12 cellular contexts compared by ENCODE assay signal in the genomic region with DNA sequence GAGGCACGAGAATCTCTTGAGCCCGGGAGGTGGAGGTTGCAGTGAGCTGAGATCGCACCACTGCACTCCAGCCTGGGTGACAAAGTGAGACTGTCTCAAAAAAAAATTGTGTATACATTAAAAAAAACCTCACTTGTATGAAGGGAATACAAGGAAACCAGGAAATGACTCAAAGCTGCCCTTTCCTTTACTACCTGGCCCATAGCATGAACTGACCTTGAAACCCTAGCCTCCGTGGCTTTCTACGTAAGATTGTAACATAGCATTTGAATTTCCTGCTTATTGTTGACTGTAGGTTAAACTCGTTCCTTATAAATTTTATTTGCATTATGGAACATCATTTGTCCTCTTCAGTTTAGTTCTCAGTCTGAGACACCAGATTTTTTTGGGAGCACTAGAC. TPM values are rescaled to one million over a fixed set of nuclear protein-coding genes. Genes with fewer than 3 reads are reported as not detected.
DNase-seq lines count a peak whose midpoint lies in the region; ATAC-seq, FAIRE-seq and TF ChIP-seq lines count a peak whose summit lies in the region.
"Had no signal": no experiment of that assay in that cellular context is flagged by ENCODE, and none has a peak within 500 bp of the region (broad histone marks: within the 10 kb centered on the region; RNA-seq: fewer than 3 reads in every experiment).

No MANE protein-coding gene starts in this region.

- intact Hi-C loops in HCT116 (cut with micrococcal nuclease) (loop anchor here (10.0 kb wide), 1 partner anchor 401 kb away; no protein-coding TSS in a partner anchor), left lung (cut with DNase I) (no loop called here), adrenal gland (cut with DNase I) (no loop called here)

- H3K9me3 Mint-ChIP-seq in activated CD8-positive, alpha-beta T cell treated with anti-CD3 and anti-CD28 coated beads, Interleukin-2, amount 10 ng/mL, durations not matched to agents 7 days and 5 days (ENCODE audit: insufficient read depth) = no peaks in the 10 kb centered on the region
- no peaks in the 10 kb centered on the region for H3K9me3 Mint-ChIP-seq in immature natural killer cell

- H3K27ac Mint-ChIP-seq in activated CD8-positive, alpha-beta T cell treated with anti-CD3 and anti-CD28 coated beads, Interleukin-2, amount 10 ng/mL, durations not matched to agents 7 days and 5 days = peak overlapping the region; percentile 41
- H3K27ac Mint-ChIP-seq in immature natural killer cell = peak overlapping the region in 1 of 6 donors; percentile 1

- peak in 1 of 2 experiments; percentile 19; a peak in 1 of 5 replicates for TF ChIP-seq EP300 in A549 (IDR thresholded peaks at IDR 0.05)

- FAIRE-seq in A549 (lab: Jason Lieb, UNC) = no peak
- FAIRE-seq: endometrium had no signal

- TF ChIP-seq RAD21 in A549 (conservative IDR thresholded peaks at IDR 0.05 in 1 of 2, IDR thresholded peaks at IDR 0.05 in 1 of 2) (no peak), HCT116 (IDR thresholded peaks at IDR 0.05; ENCODE audit: low read depth) (no peak)

- peak overlapping the region; percentile 89 to 90 for H3K27ac ChIP-seq in A549
- H3K27ac ChIP-seq in HCT116 (ENCODE audit: low read depth, low read length) = peak overlapping the region; percentile 57
- H3K27ac ChIP-seq in left lung = peak overlapping the region; percentile 46 to 60
- H3K27ac ChIP-seq in adrenal gland = no peak overlapping the region
- H3K27ac ChIP-seq: BLaER1 had no signal

- H3K4me1 Mint-ChIP-seq in activated CD8-positive, alpha-beta T cell treated with anti-CD3 and anti-CD28 coated beads, Interleukin-2, amount 10 ng/mL, durations not matched to agents 7 days and 5 days (ENCODE audit: low read depth) = peaks cover 68% of the 10 kb centered on the region
- peaks cover 15 to 19% of the 10 kb centered on the region in 2 donors for H3K4me1 Mint-ChIP-seq in immature natural killer cell

- no peaks in the 10 kb centered on the region for H4K20me1 ChIP-seq in HCT116 (ENCODE audit: insufficient read depth)
- H4K20me1 ChIP-seq: BLaER1 had no signal

- ATAC-seq in A549 (peak; percentile 46 to 48; a peak in 3 of 6 replicates), HCT116 (peak; percentile 24), left lung (no peak)
- ATAC-seq in activated CD8-positive, alpha-beta T cell treated with anti-CD3 and anti-CD28 coated beads, Interleukin-2, amount 10 ng/mL, durations not matched to agents 7 days and 5 days = no peak

- no peak overlapping the region for H3K4me3 Mint-ChIP-seq in activated CD8-positive, alpha-beta T cell treated with anti-CD3 and anti-CD28 coated beads, Interleukin-2, amount 10 ng/mL, durations not matched to agents 7 days and 5 days
- H3K4me3 Mint-ChIP-seq in immature natural killer cell = no peak overlapping the region

- no peaks in the 10 kb centered on the region for H3K27me3 Mint-ChIP-seq in activated CD8-positive, alpha-beta T cell treated with anti-CD3 and anti-CD28 coated beads, Interleukin-2, amount 10 ng/mL, durations not matched to agents 7 days and 5 days (ENCODE audit: low read depth)
- peaks cover 0 to 3% (median 3%) of the 10 kb centered on the region in 3 donors for H3K27me3 Mint-ChIP-seq in immature natural killer cell (ENCODE audit: low read depth in 3 of 3)

- H3K36me3 Mint-ChIP-seq in activated CD8-positive, alpha-beta T cell treated with anti-CD3 and anti-CD28 coated beads, Interleukin-2, amount 10 ng/mL, durations not matched to agents 7 days and 5 days (ENCODE audit: low read depth) = peaks cover 14% of the 10 kb centered on the region
- H3K36me3 Mint-ChIP-seq in immature natural killer cell = peaks cover 0 to 4% (median 3%) of the 10 kb centered on the region in 3 donors

- H3K9me3 ChIP-seq in A549 = no peaks in the 10 kb centered on the region
- H3K9me3 ChIP-seq in HCT116 (ENCODE audit: control insufficient read depth in 1 of 2, insufficient read depth in 1 of 2, low read depth in 1 of 2, low read length in 2 of 2) = no peaks in the 10 kb centered on the region
- H3K9me3 ChIP-seq in left lung = no peaks in the 10 kb centered on the region
- H3K9me3 ChIP-seq in adrenal gland (replicated peaks in 1 of 3) = no peaks in the 10 kb centered on the region
- H3K9me3 ChIP-seq: BLaER1 had no signal

- peak; percentile 61 to 90 for DNase-seq in A549 (ENCODE audit: low read depth in 1 of 2, low spot score in 1 of 2)
- DNase-seq in HCT116 (ENCODE audit: low read depth, low spot score) = no peak
- no peak for DNase-seq in activated CD8-positive, alpha-beta T cell treated with anti-CD3 and anti-CD28 coated beads, Interleukin-2, amount 10 ng/mL, durations not matched to agents 7 days and 5 days
- DNase-seq in left lung = no peak
- no peak for DNase-seq in immature natural killer cell
- DNase-seq in adrenal gland = no peak
- no peak for DNase-seq in NCI-H2029 (lab: John Stamatoyannopoulos, UW)
- no peak for DNase-seq in H7
- DNase-seq: NCI-H748 treated with DMSO at 0.1 percent for 48 hours, retina had no signal

- no TSS peak for BruUV-seq in HCT116 (replicated peaks; lab: Mats Ljungman, UMichigan)

- H3K27me3 ChIP-seq in HCT116 (ENCODE audit: insufficient read depth, low read length) (no peaks in the 10 kb centered on the region), left lung (no peaks in the 10 kb centered on the region), adrenal gland (no peaks in the 10 kb centered on the region), H7 (ENCODE audit: control insufficient read depth, insufficient read depth, low read length) (no peaks in the 10 kb centered on the region)
- H3K27me3 ChIP-seq: BLaER1 had no signal

- 1% methylated on average over 6 of the region's 6 CpGs for WGBS in A549 (ENCODE audit: missing lambda C conversion rate)
- WGBS in adrenal gland, 4 donors = 59 to 72% (median 68%) methylated on average over 6 of the region's 6 CpGs

- TF ChIP-seq CTCF in A549 (IDR thresholded peaks at IDR 0.05) (no peak), HCT116 (IDR thresholded peaks at IDR 0.05 in 2 of 3, conservative IDR thresholded peaks at IDR 0.05 in 1 of 3; ENCODE audit: borderline replicate concordance in 1 of 3, insufficient read depth in 1 of 3, low read depth in 2 of 3, low read length in 2 of 3) (no peak), left lung (IDR thresholded peaks at IDR 0.05) (no peak), adrenal gland (IDR thresholded peaks at IDR 0.05) (no peak)

- H2AFZ ChIP-seq in HCT116 (ENCODE audit: low read depth, low read length, poor library complexity, severe bottlenecking) = peak overlapping the region; percentile 49

- CTCF ChIA-PET in A549 (lab: Yijun Ruan, JAX) (interaction anchor here (0.6 to 5.3 kb wide), 7 partner anchors 9 to 408 kb away, joined by 3 to 74 read pairs (median 4); a partner anchor contains a TSS), HCT116 (lab: Charles Lee) (interaction anchor here (0.7 to 2.4 kb wide), 6 partner anchors 8 to 172 kb away, joined by 3 to 12 read pairs (median 5); no protein-coding TSS in a partner anchor)
- CTCF ChIA-PET in activated CD8-positive, alpha-beta T cell treated with anti-CD3 and anti-CD28 coated beads, Interleukin-2, amount 10 ng/mL, durations not matched to agents 7 days and 5 days (lab: Charles Lee) = interaction anchor here (1.2 to 5.5 kb wide), 6 partner anchors 9 to 408 kb away, joined by 3 to 80 read pairs (median 11); a partner anchor contains a TSS

- RAD21 ChIA-PET in HCT116 (lab: Charles Lee; ENCODE audit: low non-redundant PET in 1 of 2, low total read pairs in 2 of 2, uncharacterized antibody in 2 of 2, unreplicated experiment in 2 of 2) = no interaction called here

- H3K36me3 ChIP-seq in HCT116 (ENCODE audit: control insufficient read depth in 1 of 2, insufficient read depth in 2 of 2, low read length in 2 of 2) (no peaks in the 10 kb centered on the region), left lung (no peaks in the 10 kb centered on the region), adrenal gland (replicated peaks in 1 of 2) (no peaks in the 10 kb centered on the region), H7 (replicated peaks; ENCODE audit: control insufficient read depth, insufficient read depth, low read length) (no peaks in the 10 kb centered on the region)
- H3K36me3 ChIP-seq: BLaER1 had no signal

- H3K9ac ChIP-seq in HCT116 (ENCODE audit: low read length) = peak overlapping the region; percentile 65
- H3K9ac ChIP-seq: BLaER1 had no signal

- POLR2A ChIA-PET in A549 (lab: Yijun Ruan, JAX) (interaction anchor here (0.7 to 3.0 kb wide), 8 partner anchors 8 to 87 kb away, joined by 3 to 18 read pairs (median 4); a partner anchor contains a TSS), HCT116 (lab: Charles Lee) (interaction anchor here (1.2 to 3.1 kb wide), 5 partner anchors 8 to 172 kb away, joined by 3 to 21 read pairs (median 5); a partner anchor contains a TSS)
- POLR2A ChIA-PET in activated CD8-positive, alpha-beta T cell treated with anti-CD3 and anti-CD28 coated beads, Interleukin-2, amount 10 ng/mL, durations not matched to agents 7 days and 5 days (lab: Charles Lee) = interaction anchor here (0.7 to 3.2 kb wide), 5 partner anchors 8 to 88 kb away, joined by 3 to 13 read pairs (median 3); no protein-coding TSS in a partner anchor

- H3K9me2 ChIP-seq in HCT116 (ENCODE audit: insufficient read depth) = no peaks in the 10 kb centered on the region

- peak overlapping the region; percentile 23; the same call in 1 of the 3 replicates for H3K4me3 ChIP-seq in A549
- H3K4me3 ChIP-seq in HCT116 (replicated peaks in 1 of 2; ENCODE audit: low read depth in 1 of 2, low read length in 2 of 2) = peak overlapping the region; percentile 6 to 45
- H3K4me3 ChIP-seq in left lung = no peak overlapping the region
- no peak overlapping the region for H3K4me3 ChIP-seq in adrenal gland
- no peak overlapping the region for H3K4me3 ChIP-seq in H7 (ENCODE audit: insufficient read depth, low read depth, low read length)
- H3K4me3 ChIP-seq: BLaER1 had no signal

- peaks cover 74% of the 10 kb centered on the region for H3K4me1 ChIP-seq in A549
- peaks cover 34 to 64% of the 10 kb centered on the region in 2 experiments for H3K4me1 ChIP-seq in HCT116 (ENCODE audit: control insufficient read depth in 1 of 2, insufficient read depth in 2 of 2, low read length in 2 of 2)
- peaks cover 0 to 36% of the 10 kb centered on the region in 2 donors for H3K4me1 ChIP-seq in left lung
- peaks cover 0 to 15% of the 10 kb centered on the region in 2 donors for H3K4me1 ChIP-seq in adrenal gland (replicated peaks in 1 of 2)

- H3K4me2 ChIP-seq in A549 (peak overlapping the region; percentile 81), HCT116 (ENCODE audit: low read length) (peak overlapping the region; percentile 79)

- no peaks in the 10 kb centered on the region for H3K79me2 ChIP-seq in HCT116 (ENCODE audit: insufficient read depth, low read length)

- TF ChIP-seq POLR2A in A549 (IDR thresholded peaks at IDR 0.05; ENCODE audit: low read length) (no peak), HCT116 (IDR thresholded peaks at IDR 0.05; ENCODE audit: borderline replicate concordance, extremely low read depth, insufficient read depth, insufficient read length) (no peak), adrenal gland (IDR thresholded peaks at IDR 0.05) (no peak)

RNA-seq across cellular contexts. Expression of a gene that starts 9.1 kb away (rescaled TPM):
- polyA plus RNA-seq in A549 (2011; rRNA removed) (118 and 144 TPM in 2 replicates), A549 (2017; fragmentation: RNase III; extraction: RNeasy Plus Mini Kit Qiagen cat#74134 plus additional on column Dnase treatment) (81.6 to 87.3 TPM (median 83.8 TPM) in 3 replicates), immature natural killer cell (10 to 100 TPM; 39.3 to 62.7 (median 51.1) TPM), adrenal gland (10 to 100 TPM; 31.6 to 70.3 (median 34.0) TPM)
- polyA plus RNA-seq in A549 (2012; cell fraction: cytosol; rRNA removed) = 56.1 and 57.2 TPM in 2 replicates
- 63.1 and 116 TPM in 2 replicates for polyA plus RNA-seq in A549 (2012; cell fraction: nucleus; rRNA removed)
- polyA minus RNA-seq in A549 (2011; rRNA and poly(A)+ RNA removed) = 68.9 and 74.6 TPM in 2 replicates
- total RNA-seq in HCT116 (2021; ENCODE audit: unreplicated experiment) (103 TPM), left lung (10 to 100 TPM; 44.0 to 48.6 TPM), adrenal gland (10 to 100 TPM; 28.8 to 61.0 (median 44.7) TPM)
- 47.9 and 52.6 TPM in 2 replicates for polyA plus RNA-seq in HCT116 (2012)
- 10 to 100 TPM; 56.8 to 57.8 TPM for total RNA-seq in activated CD8-positive, alpha-beta T cell treated with anti-CD3 and anti-CD28 coated beads, Interleukin-2, amount 10 ng/mL, durations not matched to agents 7 days and 5 days
- total RNA-seq in H7 (2014; rRNA removed; shearing (Covaris generic)) = 69.7 and 74.7 TPM in 2 replicates

RNA-seq across cellular contexts. Expression of a gene that starts 18.6 kb away (rescaled TPM):
- polyA plus RNA-seq in A549 (2011; rRNA removed) (0.93 and 1.3 TPM in 2 replicates), A549 (2017; fragmentation: RNase III; extraction: RNeasy Plus Mini Kit Qiagen cat#74134 plus additional on column Dnase treatment) (0.42 to 0.46 TPM (median 0.44 TPM) in 3 replicates), immature natural killer cell (under 1 TPM in 1 of 3 donors, not detected in 2; 0.34 TPM), adrenal gland (1 to 10 TPM; 1.2 to 7.6 (median 6.9) TPM)
- 0.21 and 0.26 TPM in 2 replicates for polyA plus RNA-seq in A549 (2012; cell fraction: cytosol; rRNA removed)
- polyA plus RNA-seq in A549 (2012; cell fraction: nucleus; rRNA removed) = 0.10 and 0.31 TPM in 2 replicates
- 1.1 and 1.3 TPM in 2 replicates for polyA minus RNA-seq in A549 (2011; rRNA and poly(A)+ RNA removed)
- total RNA-seq in HCT116 (2021; ENCODE audit: unreplicated experiment) (3.9 TPM), left lung (1 to 10 TPM; 7.3 to 8.9 TPM), adrenal gland (10 to 100 TPM in 3 of 8 donors, 1 to 10 TPM in 5; 2.1 to 11.5 (median 7.9) TPM)
- 1.6 and 2.5 TPM in 2 replicates for polyA plus RNA-seq in HCT116 (2012)
- 10 to 100 TPM; 11.0 to 11.1 TPM for total RNA-seq in activated CD8-positive, alpha-beta T cell treated with anti-CD3 and anti-CD28 coated beads, Interleukin-2, amount 10 ng/mL, durations not matched to agents 7 days and 5 days
- 0.62 and 0.89 TPM in 2 replicates for total RNA-seq in H7 (2014; rRNA removed; shearing (Covaris generic))

Comparison
In these comparisons a context has a peak if more than half of its experiments do, and no peak if none do; other contexts are left out.
1. ATAC-seq: peak in A549 (2 of 2) and HCT116 (single experiment); none in activated CD8-positive, alpha-beta T cell treated with anti-CD3 and anti-CD28 coated beads, Interleukin-2, amount 10 ng/mL, durations not matched to agents 7 days and 5 days (single experiment) and left lung (single experiment).
2. DNase-seq: peak in A549 (2 of 2); none in HCT116 (single experiment), activated CD8-positive, alpha-beta T cell treated with anti-CD3 and anti-CD28 coated beads, Interleukin-2, amount 10 ng/mL, durations not matched to agents 7 days and 5 days (single experiment), left lung (0 of 2), immature natural killer cell (0 of 3), adrenal gland (0 of 7), NCI-H2029 (single experiment) and H7 (single experiment).
3. H3K27ac ChIP-seq: peak in A549 (2 of 2), HCT116 (single experiment) and left lung (2 of 2); none in adrenal gland (0 of 5).
4. H3K4me3 ChIP-seq: peak in A549 (single experiment) and HCT116 (2 of 2); none in left lung (0 of 2), adrenal gland (0 of 4) and H7 (single experiment).